Comparison of ENCODE assay signal across 13 cellular contexts in the genomic region with DNA sequence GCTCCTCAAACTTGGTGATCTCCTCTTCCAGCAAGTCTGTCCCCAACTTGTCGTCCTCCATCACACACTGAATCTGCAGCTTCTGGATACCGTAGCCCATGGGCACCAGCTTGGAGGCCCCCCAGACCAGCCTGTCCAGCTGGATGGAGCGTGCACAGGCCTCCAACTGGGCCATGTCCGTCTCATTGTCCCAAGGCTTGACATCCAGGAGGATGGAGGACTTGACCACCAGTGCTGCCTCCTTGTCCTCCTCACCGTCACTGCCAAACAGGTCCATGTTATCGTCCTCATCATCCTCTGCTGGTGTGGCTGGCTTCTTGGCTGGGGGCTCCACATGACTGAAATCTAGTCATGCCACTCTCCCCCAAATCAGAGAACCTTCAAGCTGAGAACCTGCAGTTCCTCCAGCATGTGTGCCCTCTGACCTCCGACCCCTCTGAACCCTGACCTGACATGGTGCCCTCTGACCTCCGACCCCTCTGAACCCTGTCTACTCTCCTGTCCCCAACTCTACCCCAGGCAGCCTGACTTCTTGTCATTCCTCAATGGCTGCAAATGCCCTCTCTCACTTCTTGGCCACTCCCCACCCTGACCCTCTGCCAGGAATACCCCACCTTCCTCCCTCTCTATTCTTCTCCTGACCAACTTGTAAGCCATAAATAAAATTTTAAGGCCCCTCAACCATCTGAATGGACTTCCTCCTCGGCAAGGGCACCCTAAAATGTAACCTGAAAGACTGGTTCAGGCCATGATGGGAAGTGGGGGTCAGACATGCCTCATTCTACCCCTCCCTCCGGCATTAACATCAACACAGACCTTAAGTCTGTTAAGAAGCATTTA.
DNase-seq lines count a peak whose midpoint lies in the region; ATAC-seq, FAIRE-seq and TF ChIP-seq lines count a peak whose summit lies in the region.
"Had no signal": no experiment of that assay in that cellular context is flagged by ENCODE, and none has a peak within 500 bp of the region (broad histone marks: within the 10 kb centered on the region; RNA-seq: fewer than 3 reads in every experiment).

No MANE protein-coding gene starts in this region.

- no peak overlapping the region for H3K27ac Mint-ChIP-seq in osteocyte (ENCODE audit: unreplicated experiment)
- H3K27ac Mint-ChIP-seq: CD8-positive, alpha-beta memory T cell had no signal

- H2AFZ ChIP-seq in H1 (ENCODE audit: low read length) = no peak overlapping the region

- no peak for FAIRE-seq in H1 (lab: Jason Lieb, UNC)
- FAIRE-seq: RCC 7860 had no signal

- no peak overlapping the region for H3K23ac ChIP-seq in H1 (ENCODE audit: insufficient read length)

- TF ChIP-seq CTCF in H1 (IDR thresholded peaks at IDR 0.05; ENCODE audit: control extremely low read depth in 1 of 3, insufficient read depth in 1 of 3, low read depth in 1 of 3, low read length in 3 of 3) = no peak
- TF ChIP-seq CTCF in osteocyte (IDR thresholded peaks at IDR 0.05) = no peak
- no peak for TF ChIP-seq CTCF in tibial artery (IDR thresholded peaks at IDR 0.05)

- intact Hi-C loops in tibial artery (cut with DNase I; ENCODE audit: low total_unique reads) = no loop called here
- intact Hi-C loops in aorta (cut with DNase I) = no loop called here

- H2AK5ac ChIP-seq in H1 (ENCODE audit: low read depth, low read length) = no peak overlapping the region; the same call in 1 of the 2 replicates

- H3K9ac ChIP-seq in BLaER1 (no peak overlapping the region), H1 (replicated peaks in 1 of 4; ENCODE audit: extremely low read depth in 1 of 4, low read depth in 3 of 4, low read length in 3 of 4) (no peak overlapping the region)

- no peaks in the 10 kb centered on the region for H4K20me1 ChIP-seq in BLaER1
- no peaks in the 10 kb centered on the region for H4K20me1 ChIP-seq in H1 (replicated peaks in 1 of 2; ENCODE audit: control insufficient read depth in 1 of 2, insufficient read depth in 2 of 2, low read length in 2 of 2)

- H3K23me2 ChIP-seq in H1 (ENCODE audit: low read depth, low read length) = no peaks in the 10 kb centered on the region

- TF ChIP-seq POLR2A in H1 (IDR thresholded peaks at IDR 0.05; ENCODE audit: control extremely low read depth in 1 of 2, low read depth in 2 of 2, low read length in 2 of 2) = no peak

- H3K79me1 ChIP-seq in H1 (ENCODE audit: low read depth, low read length) = no peaks in the 10 kb centered on the region

- H3K9me3 ChIP-seq in BLaER1 (no peaks in the 10 kb centered on the region), H1 (ENCODE audit: insufficient read depth in 2 of 2, low read depth in 1 of 2, low read length in 1 of 2) (no peaks in the 10 kb centered on the region), tibial artery (no peaks in the 10 kb centered on the region), aorta (ENCODE audit: control insufficient read depth, low read length) (no peaks in the 10 kb centered on the region)

- H3K4me1 ChIP-seq in BLaER1 (peaks cover 72% of the 10 kb centered on the region), H1 (replicated peaks in 1 of 4; ENCODE audit: control insufficient read depth in 3 of 4, insufficient read depth in 4 of 4, low read length in 3 of 4) (peaks cover 0 to 4% (median 1%) of the 10 kb centered on the region in 4 experiments; a peak in 5 of 7 replicates), tibial artery (no peaks in the 10 kb centered on the region), aorta (ENCODE audit: control insufficient read depth in 1 of 2, insufficient read depth in 2 of 2, low read length in 2 of 2) (no peaks in the 10 kb centered on the region)

- H4K8ac ChIP-seq in H1 (ENCODE audit: extremely low read depth, insufficient read depth, low read length) = no peak overlapping the region

- no peak overlapping the region for H3K4me3 Mint-ChIP-seq in osteocyte (ENCODE audit: unreplicated experiment)
- H3K4me3 Mint-ChIP-seq: CD8-positive, alpha-beta memory T cell had no signal

- H3K9me3 Mint-ChIP-seq in osteocyte (ENCODE audit: unreplicated experiment) = peaks cover 24% of the 10 kb centered on the region
- H3K9me3 Mint-ChIP-seq: CD8-positive, alpha-beta memory T cell had no signal

- H3K56ac ChIP-seq in H1 (replicated peaks; ENCODE audit: insufficient read length, low read depth, low read length) = no peak overlapping the region

- H2BK12ac ChIP-seq in H1 (ENCODE audit: low read depth, low read length) = peak overlapping the region; percentile 60; the same call in 1 of the 2 replicates

- no peaks in the 10 kb centered on the region for H3K36me3 ChIP-seq in BLaER1
- no peaks in the 10 kb centered on the region for H3K36me3 ChIP-seq in H7 (replicated peaks; ENCODE audit: control insufficient read depth, insufficient read depth, low read length)
- H3K36me3 ChIP-seq in H1 (ENCODE audit: control insufficient read depth in 2 of 4, insufficient read depth in 4 of 4, low read length in 3 of 4) = no peaks in the 10 kb centered on the region
- H3K36me3 ChIP-seq in tibial artery = no peaks in the 10 kb centered on the region
- no peaks in the 10 kb centered on the region for H3K36me3 ChIP-seq in aorta (ENCODE audit: control insufficient read depth in 1 of 2, insufficient read depth in 2 of 2, low read length in 1 of 2)

- no peak overlapping the region for H4K91ac ChIP-seq in H1 (replicated peaks; ENCODE audit: insufficient read length, low read length)

- CTCF ChIA-PET in H1 (lab: Charles Lee; ENCODE audit: partially characterized antibody) = no interaction called here

- H3K36me3 Mint-ChIP-seq in osteocyte (ENCODE audit: unreplicated experiment) = peaks cover 2% of the 10 kb centered on the region
- H3K36me3 Mint-ChIP-seq: CD8-positive, alpha-beta memory T cell had no signal

- TF ChIP-seq EP300 in H1 (IDR thresholded peaks at IDR 0.05; ENCODE audit: borderline replicate concordance in 1 of 2, low read depth in 2 of 2, low read length in 2 of 2) = no peak

- 92% methylated on average over 10 of the region's 10 CpGs; no CpG with 5 or more reads in 1 of the 2 experiments for WGBS in H1 (ENCODE audit: extremely low coverage in 1 of 2, insufficient coverage in 1 of 2, insufficient read length in 1 of 2, insufficient replicate concordance in 2 of 2, low coverage in 1 of 2, low lambda C conversion rate in 2 of 2, missing lambda C conversion rate in 1 of 2), 2 experiments
- 84 to 85% methylated on average over 10 of the region's 10 CpGs for WGBS in aorta, 2 donors

- no peak for ATAC-seq in HG03039 (IDR thresholded peaks at IDR 0.05; ENCODE audit: unreplicated experiment)
- no peak for ATAC-seq in aorta (ENCODE audit: low FRiP score)

- no peak overlapping the region for H3K18ac ChIP-seq in H1 (ENCODE audit: extremely low read depth, low read length)

- H3K4me3 ChIP-seq in BLaER1 (no peak overlapping the region), H7 (ENCODE audit: insufficient read depth, low read depth, low read length) (no peak overlapping the region), H1 (ENCODE audit: extremely low read depth in 1 of 4, insufficient read depth in 2 of 4, low read depth in 3 of 4, low read length in 4 of 4) (no peak overlapping the region), tibial artery (no peak overlapping the region), aorta (ENCODE audit: low read length in 2 of 2) (no peak overlapping the region)

- no peak overlapping the region for H2BK120ac ChIP-seq in H1 (replicated peaks; ENCODE audit: low read depth, low read length)

- H3K4me1 Mint-ChIP-seq in osteocyte (ENCODE audit: unreplicated experiment) = no peaks in the 10 kb centered on the region
- H3K4me1 Mint-ChIP-seq: CD8-positive, alpha-beta memory T cell had no signal

- H2BK15ac ChIP-seq in H1 (ENCODE audit: low read length) = no peak overlapping the region

- no peak for TF ChIP-seq RAD21 in H1 (IDR thresholded peaks at IDR 0.05 in 1 of 2, conservative IDR thresholded peaks at IDR 0.05 in 1 of 2; ENCODE audit: low read depth in 2 of 2, low read length in 2 of 2)

- H2BK20ac ChIP-seq in H1 (ENCODE audit: low read length) = no peak overlapping the region

- DNase-seq in H7 (peak; percentile 16), H1 (ENCODE audit: low read depth in 1 of 2, low spot score in 2 of 2) (peak in 1 of 2 experiments; percentile 19), osteocyte (ENCODE audit: extremely low spot score, unreplicated experiment) (peak; percentile 65), tibial artery (no peak), aorta (no peak)
- DNase-seq: CD8-positive, alpha-beta memory T cell; NCI-H1436; NCI-H2029 treated with DMSO at 0.1 percent for 48 hours; NCI-H510A treated with DMSO at 0.1 percent for 48 hours; SIG-M5 had no signal

- H3K4ac ChIP-seq in H1 (replicated peaks; ENCODE audit: insufficient read length, low read depth, low read length) = no peak overlapping the region

- peak overlapping the region; percentile 82 for H3K4me2 ChIP-seq in BLaER1
- no peak overlapping the region for H3K4me2 ChIP-seq in H1 (ENCODE audit: insufficient read depth in 1 of 2, low read depth in 2 of 2, low read length in 2 of 2)

- H2BK5ac ChIP-seq in H1 (ENCODE audit: low read depth, low read length) = no peak overlapping the region

- H3K27me3 Mint-ChIP-seq in osteocyte (ENCODE audit: unreplicated experiment) = no peaks in the 10 kb centered on the region

- H3K27ac ChIP-seq in BLaER1 = peak overlapping the region; percentile 49
- no peak overlapping the region for H3K27ac ChIP-seq in H1 (ENCODE audit: low read depth, low read length)
- no peak overlapping the region for H3K27ac ChIP-seq in tibial artery
- H3K27ac ChIP-seq in aorta (ENCODE audit: low read depth in 1 of 2, low read length in 2 of 2) = no peak overlapping the region

- no peaks in the 10 kb centered on the region for H3K79me2 ChIP-seq in H1 (ENCODE audit: control insufficient read depth in 1 of 2, insufficient read depth in 2 of 2, low read length in 2 of 2)

- no peak overlapping the region for H3K14ac ChIP-seq in H1 (ENCODE audit: insufficient read length)

- no peaks in the 10 kb centered on the region for H3K27me3 ChIP-seq in BLaER1
- no peaks in the 10 kb centered on the region; the same call in 1 of the 2 replicates for H3K27me3 ChIP-seq in H7 (ENCODE audit: control insufficient read depth, insufficient read depth, low read length)
- no peaks in the 10 kb centered on the region; a peak in 1 of 7 replicates for H3K27me3 ChIP-seq in H1 (replicated peaks in 1 of 4; ENCODE audit: control insufficient read depth in 3 of 4, extremely low read depth in 1 of 4, insufficient read depth in 3 of 4, low read length in 3 of 4)
- H3K27me3 ChIP-seq in tibial artery = peaks cover 0 to 20% of the 10 kb centered on the region in 2 donors
- no peaks in the 10 kb centered on the region for H3K27me3 ChIP-seq in aorta (ENCODE audit: control insufficient read depth in 1 of 2, insufficient read depth in 2 of 2, low read length in 1 of 2)

- POLR2A ChIA-PET in H1 (lab: Charles Lee; ENCODE audit: partially characterized antibody) = no interaction called here

- H4K5ac ChIP-seq in H1 (ENCODE audit: insufficient read length, low read depth, low read length) = no peak overlapping the region

TF ChIP-seq in H1, 55 proteins besides CTCF, POLR2A, EP300 and RAD21 (continues in another document):
- no peak for TF ChIP-seq ZNF274 (IDR thresholded peaks at IDR 0.05; ENCODE audit: borderline replicate concordance, extremely low read depth, low read length)
- TF ChIP-seq SIN3A (conservative IDR thresholded peaks at IDR 0.05 in 1 of 2, IDR thresholded peaks at IDR 0.05 in 1 of 2; ENCODE audit: low read depth in 1 of 2, low read length in 2 of 2) = no peak
- no peak for TF ChIP-seq GABPA (IDR thresholded peaks at IDR 0.05; ENCODE audit: borderline replicate concordance, insufficient read depth, low read length)

Comparison
In these comparisons a context has a peak if more than half of its experiments do, and no peak if none do; other contexts are left out.
1. DNase-seq: peak in H7 (single experiment) and osteocyte (single experiment); none in tibial artery (0 of 2) and aorta (0 of 2).